ENCODE assay signal across 8 cellular contexts in the genomic region with DNA sequence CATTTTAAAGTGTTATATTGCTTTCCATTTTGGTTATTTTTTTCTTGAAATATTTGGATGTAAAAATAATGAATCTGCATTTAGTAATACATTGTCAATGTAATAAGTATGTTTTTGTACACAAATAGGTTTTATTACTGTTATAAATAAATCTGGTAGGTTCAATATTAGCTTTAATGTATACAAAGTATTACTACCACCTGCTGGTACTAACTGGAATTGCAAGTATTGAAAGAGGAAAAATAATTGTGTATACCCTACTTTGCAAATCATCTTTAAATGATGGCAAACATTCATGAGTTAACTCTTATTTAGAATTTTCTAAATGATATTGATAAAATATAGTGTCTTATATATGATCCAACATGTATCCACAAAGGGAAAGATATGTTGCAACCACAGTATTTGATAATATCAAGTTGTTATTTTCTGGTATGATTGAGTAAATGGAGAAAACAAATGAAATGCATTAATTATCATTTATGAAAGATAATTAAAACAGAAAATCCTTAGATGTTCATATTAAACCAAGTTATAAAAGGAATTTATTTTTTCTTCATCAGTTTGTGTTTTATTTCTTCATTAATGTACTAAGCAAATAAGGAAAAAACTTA. TPM values are rescaled to one million over a fixed set of nuclear protein-coding genes. Genes with fewer than 3 reads are reported as not detected.
DNase-seq lines count a peak whose midpoint lies in the region; ATAC-seq and TF ChIP-seq lines count a peak whose summit lies in the region.

No MANE protein-coding gene starts in this region.

- H3K27me3 Mint-ChIP-seq in activated T-cell treated with anti-CD3 and anti-CD28 coated beads, Interleukin-2, amount 50 U/mL, for 72 hours (ENCODE audit: low read depth) = no peaks in the 10 kb centered on the region

- no peaks in the 10 kb centered on the region for H3K9me3 ChIP-seq in MG63

- POLR2A ChIA-PET in AG04449 (lab: Yijun Ruan, JAX) = no interaction called here

- H3K27ac Mint-ChIP-seq in activated T-cell treated with anti-CD3 and anti-CD28 coated beads, Interleukin-2, amount 50 U/mL, for 72 hours = no peak overlapping the region

- H3K4me3 Mint-ChIP-seq in activated T-cell treated with anti-CD3 and anti-CD28 coated beads, Interleukin-2, amount 50 U/mL, for 72 hours = no peak overlapping the region

- DNase-seq in AG04449 (ENCODE audit: low read depth, low spot score) (no peak), GM13977 (ENCODE audit: low spot score) (peak; percentile 8), RKO (ENCODE audit: low spot score) (peak; percentile 22), globus pallidus (ENCODE audit: low spot score) (peak; percentile 13), cerebellar nuclear complex (lab: John Stamatoyannopoulos, UW) (no peak), MG63 (no peak), ureter (ENCODE audit: low spot score) (no peak)
- no peak for DNase-seq in activated T-cell treated with anti-CD3 and anti-CD28 coated beads, Interleukin-2, amount 50 U/mL, for 72 hours

- no peaks in the 10 kb centered on the region for H3K36me3 Mint-ChIP-seq in activated T-cell treated with anti-CD3 and anti-CD28 coated beads, Interleukin-2, amount 50 U/mL, for 72 hours (ENCODE audit: insufficient read depth in 2 of 2)

- no peaks in the 10 kb centered on the region for H3K27me3 ChIP-seq in MG63

- CTCF ChIA-PET in AG04449 (lab: Yijun Ruan, JAX) = no interaction called here

- ATAC-seq in activated T-cell treated with anti-CD3 and anti-CD28 coated beads, Interleukin-2, amount 50 U/mL, for 72 hours (replicated peaks in 1 of 2) = no peak

- no peak overlapping the region for H3K4me3 ChIP-seq in AG04449 (ENCODE audit: low read depth, low read length)
- H3K4me3 ChIP-seq in MG63 = no peak overlapping the region

- in situ Hi-C loops in GM13977 (cut with MboI; ENCODE audit: low pct_unique_long_range_greater_than_20kb, low sequenced_read_pairs, unreplicated experiment) = no loop called here

- TF ChIP-seq CTCF in AG04449 (IDR thresholded peaks at IDR 0.05; ENCODE audit: insufficient read depth, low read length, missing control alignments) = peak; percentile 9
- TF ChIP-seq CTCF in GM13977 (IDR thresholded peaks at IDR 0.05; ENCODE audit: extremely low read depth, insufficient read depth, missing control alignments) = peak; percentile 59

- H3K36me3 ChIP-seq in MG63 = no peaks in the 10 kb centered on the region

- no peaks in the 10 kb centered on the region for H3K9me3 Mint-ChIP-seq in activated T-cell treated with anti-CD3 and anti-CD28 coated beads, Interleukin-2, amount 50 U/mL, for 72 hours

- H3K4me1 Mint-ChIP-seq in activated T-cell treated with anti-CD3 and anti-CD28 coated beads, Interleukin-2, amount 50 U/mL, for 72 hours (ENCODE audit: low read depth) = no peaks in the 10 kb centered on the region

RNA-seq across cellular contexts. Expression of a gene that starts 3.2 kb away (rescaled TPM):
- not detected in 2 replicates for total RNA-seq in MG63 (2014; rRNA removed; shearing (Covaris generic); ENCODE audit: low replicate concordance)
- not detected for total RNA-seq in activated T-cell treated with anti-CD3 and anti-CD28 coated beads, Interleukin-2, amount 50 U/mL, for 72 hours
- total RNA-seq in ureter = not detected

RNA-seq across cellular contexts. Expression of a gene that starts 42.3 kb away (rescaled TPM):
- total RNA-seq in MG63 (2014; rRNA removed; shearing (Covaris generic); ENCODE audit: low replicate concordance) = not detected in 2 replicates
- not detected for total RNA-seq in activated T-cell treated with anti-CD3 and anti-CD28 coated beads, Interleukin-2, amount 50 U/mL, for 72 hours
- not detected for total RNA-seq in ureter

RNA-seq across cellular contexts. Expression of a gene that starts 52.6 kb away (rescaled TPM):
- total RNA-seq in MG63 (2014; rRNA removed; shearing (Covaris generic); ENCODE audit: low replicate concordance) = not detected in 2 replicates
- total RNA-seq in activated T-cell treated with anti-CD3 and anti-CD28 coated beads, Interleukin-2, amount 50 U/mL, for 72 hours = not detected
- not detected for total RNA-seq in ureter

Comparison
In these comparisons a context has a peak if more than half of its experiments do, and no peak if none do; other contexts are left out.
1. DNase-seq: peak in GM13977 (single experiment), RKO (single experiment) and globus pallidus (single experiment); none in AG04449 (single experiment), cerebellar nuclear complex (0 of 2), MG63 (single experiment), activated T-cell treated with anti-CD3 and anti-CD28 coated beads, Interleukin-2, amount 50 U/mL, for 72 hours (0 of 2) and ureter (single experiment).